ENCODE assay signal across 8 cellular contexts in the genomic region with DNA sequence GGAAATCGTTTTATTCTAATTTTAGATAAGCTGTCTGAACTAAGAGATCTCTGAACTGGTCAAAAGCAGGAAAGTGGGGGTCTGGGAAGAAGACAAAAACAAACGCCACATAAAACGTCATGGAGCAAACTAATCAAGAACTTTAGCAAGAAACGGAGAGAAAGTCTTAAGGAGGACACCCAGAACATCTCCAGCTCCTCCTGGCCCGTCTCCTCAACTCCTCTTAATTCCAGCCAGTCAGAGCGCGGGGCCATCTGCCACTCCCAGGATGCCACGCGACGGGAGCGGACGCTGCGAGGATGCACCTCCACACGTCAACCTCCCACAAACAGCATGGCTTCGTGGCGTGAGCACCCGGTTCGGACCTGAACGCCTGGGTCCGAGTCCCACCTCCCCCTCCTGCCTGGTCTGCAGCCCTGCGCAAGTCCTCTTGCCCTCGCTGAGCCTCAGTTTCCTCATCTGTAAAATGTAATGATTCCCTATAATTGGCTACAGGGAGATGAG. TPM values are rescaled to one million over a fixed set of nuclear protein-coding genes. Genes with fewer than 3 reads are reported as not detected.
A peak's percentile ranks its signal among the peaks of the same experiment; 100 is the strongest.
DNase-seq lines count a peak whose midpoint lies in the region; ATAC-seq and TF ChIP-seq lines count a peak whose summit lies in the region.

No MANE protein-coding gene starts in this region.

- H2AK5ac ChIP-seq in IMR-90 (ENCODE audit: low read depth, low read length) = peak overlapping the region; percentile 99

- BruUV-seq in IMR-90 (replicated peaks; lab: Mats Ljungman, UMichigan) = no TSS peak

- dilution Hi-C loops in IMR-90 (cut with HindIII; ENCODE audit: low sequenced_read_pairs, unreplicated experiment) = no loop called here

- H3K27ac Mint-ChIP-seq in activated T-cell treated with anti-CD3 and anti-CD28 coated beads, Interleukin-2, amount 50 U/mL, for 24 hours = peak overlapping the region; percentile 99

- H3K9ac ChIP-seq in IMR-90 (ENCODE audit: low read depth, low read length) (peak overlapping the region; percentile 81), mucosa of rectum (ENCODE audit: low read depth in 1 of 2, low read length in 2 of 2) (peak overlapping the region; percentile 87 to 95)

- H3K36me3 ChIP-seq in IMR-90 (ENCODE audit: control insufficient read depth, insufficient read depth, low read length) = peaks cover 6% of the 10 kb centered on the region; the same call in 1 of the 2 replicates
- no peaks in the 10 kb centered on the region for H3K36me3 ChIP-seq in esophagus (ENCODE audit: control insufficient read depth in 2 of 2, insufficient read depth in 2 of 2, low read length in 1 of 2)
- H3K36me3 ChIP-seq in mucosa of rectum (ENCODE audit: control insufficient read depth in 2 of 2, insufficient read depth in 2 of 2, low read length in 2 of 2) = peaks cover 0 to 7% of the 10 kb centered on the region in 2 donors

- peak overlapping the region; percentile 87 for H2BK5ac ChIP-seq in IMR-90 (ENCODE audit: low read depth, low read length, poor library complexity, severe bottlenecking)

- H4K20me1 ChIP-seq in IMR-90 (ENCODE audit: insufficient read depth, low read length) = peaks cover 60% of the 10 kb centered on the region

- H3K4ac ChIP-seq in IMR-90 (ENCODE audit: low read depth, low read length) = peak overlapping the region; percentile 96

- H3K9me3 Mint-ChIP-seq in activated T-cell treated with anti-CD3 and anti-CD28 coated beads, Interleukin-2, amount 50 U/mL, for 24 hours = no peaks in the 10 kb centered on the region

- H4K91ac ChIP-seq in IMR-90 (ENCODE audit: insufficient read depth, low read depth, low read length) = peak overlapping the region; percentile 86

- intact Hi-C loops in IMR-90 (cut with micrococcal nuclease) = loop anchor here (1.0 to 5.0 kb wide), 2 partner anchors 145 to 190 kb away; partner anchors contain the start of genes AVPI1 and PI4K2A

- peak; percentile 43 for ATAC-seq in GM19043 (IDR thresholded peaks at IDR 0.05; ENCODE audit: low read depth, unreplicated experiment)
- peak; percentile 38 for ATAC-seq in IMR-90 (ENCODE audit: low read depth)

- H3K18ac ChIP-seq in IMR-90 (ENCODE audit: low read depth, low read length) = peak overlapping the region; percentile 17; the same call in 1 of the 2 replicates

- H3K9me3 ChIP-seq in IMR-90 (ENCODE audit: control insufficient read depth, insufficient read depth, low read length) = no peaks in the 10 kb centered on the region
- no peaks in the 10 kb centered on the region for H3K9me3 ChIP-seq in esophagus (ENCODE audit: control insufficient read depth in 2 of 2, insufficient read depth in 1 of 2, low read depth in 1 of 2, low read length in 1 of 2)
- H3K9me3 ChIP-seq in mucosa of rectum (ENCODE audit: control insufficient read depth in 2 of 2, low read length in 2 of 2) = no peaks in the 10 kb centered on the region

- H3K4me3 Mint-ChIP-seq in activated T-cell treated with anti-CD3 and anti-CD28 coated beads, Interleukin-2, amount 50 U/mL, for 24 hours = peak overlapping the region; percentile 94

- peaks cover 22% of the 10 kb centered on the region for H3K9me1 ChIP-seq in IMR-90 (ENCODE audit: insufficient read depth, low read length)

- H3K14ac ChIP-seq in IMR-90 (replicated peaks; ENCODE audit: low read depth, low read length) = peak overlapping the region; percentile 93

- peaks cover 49% of the 10 kb centered on the region for H3K4me1 Mint-ChIP-seq in activated T-cell treated with anti-CD3 and anti-CD28 coated beads, Interleukin-2, amount 50 U/mL, for 24 hours (ENCODE audit: low read depth)

- peak overlapping the region; percentile 99 for H2AK9ac ChIP-seq in IMR-90 (replicated peaks; ENCODE audit: low read depth, low read length, poor library complexity)

- peaks cover 9% of the 10 kb centered on the region for H3K4me1 ChIP-seq in IMR-90 (ENCODE audit: control insufficient read depth, insufficient read depth, low read length)
- H3K4me1 ChIP-seq in esophagus (ENCODE audit: control insufficient read depth in 2 of 2, insufficient read depth in 2 of 2, low read length in 1 of 2) = peaks cover 0 to 6% of the 10 kb centered on the region in 2 donors
- H3K4me1 ChIP-seq in mucosa of rectum (ENCODE audit: control insufficient read depth in 2 of 2, insufficient read depth in 2 of 2, low read length in 2 of 2) = peaks cover 3 to 9% of the 10 kb centered on the region in 2 donors

- H4K8ac ChIP-seq in IMR-90 (ENCODE audit: low read depth in 2 of 2, low read length in 2 of 2) = peak overlapping the region; percentile 68 to 85

- POLR2A ChIA-PET in IMR-90 (lab: Charles Lee; ENCODE audit: unreplicated experiment) = interaction anchor here (0.6 to 1.0 kb wide), 3 partner anchors 24 to 55 kb away, joined by 3 to 6 read pairs (median 4); no protein-coding TSS in a partner anchor

- peak overlapping the region; percentile 22 for H4K5ac ChIP-seq in IMR-90 (ENCODE audit: low read depth, low read length)

- H2BK20ac ChIP-seq in IMR-90 (ENCODE audit: low read depth, low read length) = no peak overlapping the region

- peak; percentile 89 for TF ChIP-seq POLR2A in IMR-90 (IDR thresholded peaks at IDR 0.05; ENCODE audit: low read depth, low read length)

- WGBS in IMR-90 (ENCODE audit: extremely low coverage in 2 of 2, insufficient read length in 1 of 2), 2 experiments = 0% methylated on average over 2 of the region's 22 CpGs; no CpG with 5 or more reads in 1 of the 2 experiments
- 0% methylated on average over 22 of the region's 22 CpGs for WGBS in esophagus, 2 donors

- H3K4me2 ChIP-seq in IMR-90 (ENCODE audit: low read depth, low read length) = peak overlapping the region; percentile 90

- H3K23ac ChIP-seq in IMR-90 (ENCODE audit: low read depth, low read length) = peak overlapping the region; percentile 96

- H3K4me3 ChIP-seq in IMR-90 (ENCODE audit: insufficient read depth, low read depth, low read length) = peak overlapping the region; percentile 79
- H3K4me3 ChIP-seq in esophagus (ENCODE audit: low read depth in 1 of 2, low read length in 2 of 2) = peak overlapping the region; percentile 74 to 84
- H3K4me3 ChIP-seq in mucosa of rectum (ENCODE audit: low read length in 2 of 2) = peak overlapping the region; percentile 97 to 99

- peaks cover 24% of the 10 kb centered on the region for H3K27me3 Mint-ChIP-seq in activated T-cell treated with anti-CD3 and anti-CD28 coated beads, Interleukin-2, amount 50 U/mL, for 24 hours

- peak overlapping the region; percentile 76 for H3K27ac ChIP-seq in IMR-90 (ENCODE audit: insufficient read depth, low read length)
- peak overlapping the region; percentile 86 to 92 for H3K27ac ChIP-seq in esophagus (ENCODE audit: low read depth in 2 of 2, low read length in 1 of 2)
- H3K27ac ChIP-seq in mucosa of rectum (ENCODE audit: low read depth in 2 of 2, low read length in 2 of 2) = peak overlapping the region; percentile 90

- in situ Hi-C loops in IMR-90 (cut with MboI; ENCODE audit: low sequenced_read_pairs) = no loop called here

- H2BK120ac ChIP-seq in IMR-90 (ENCODE audit: low read depth, low read length) = peak overlapping the region; percentile 39; the same call in 1 of the 2 replicates

- H3K79me1 ChIP-seq in IMR-90 (ENCODE audit: low read depth in 1 of 2, low read length in 2 of 2) = peaks cover 28 to 73% of the 10 kb centered on the region in 2 experiments

- DNase-seq in AG08396 (ENCODE audit: low spot score) (peak; percentile 87), IMR-90 (peak; percentile 74)
- peak; percentile 82 for DNase-seq in activated T-cell treated with anti-CD3 and anti-CD28 coated beads, Interleukin-2, amount 50 U/mL, for 24 hours
- peak; percentile 59 for DNase-seq in stimulated activated CD8-positive, alpha-beta memory T cell treated with anti-CD3 and anti-CD28 coated beads, Interleukin-7, amount 100 ng/mL, for 24 hours (ENCODE audit: low read depth)

- peak; percentile 5; the same call in 1 of the 2 replicates for TF ChIP-seq RAD21 in IMR-90 (IDR thresholded peaks at IDR 0.05; ENCODE audit: low read length)

- no peak for TF ChIP-seq CTCF in IMR-90 (conservative IDR thresholded peaks at IDR 0.05; ENCODE audit: low read depth, low read length)

- H2AFZ ChIP-seq in IMR-90 (replicated peaks; ENCODE audit: low read length, poor library complexity) = peak overlapping the region; percentile 95

- no peaks in the 10 kb centered on the region for H3K27me3 ChIP-seq in IMR-90 (ENCODE audit: control insufficient read depth, insufficient read depth, low read length)
- no peaks in the 10 kb centered on the region for H3K27me3 ChIP-seq in esophagus (ENCODE audit: control insufficient read depth in 1 of 2, insufficient read depth in 2 of 2, low read length in 2 of 2)
- H3K27me3 ChIP-seq in mucosa of rectum (ENCODE audit: control insufficient read depth in 2 of 2, insufficient read depth in 2 of 2, low read length in 2 of 2) = peaks cover 0 to 12% of the 10 kb centered on the region in 2 donors

- H3K56ac ChIP-seq in IMR-90 (ENCODE audit: extremely low read depth, insufficient read depth, low read length) = peak overlapping the region; percentile 92

- H3K36me3 Mint-ChIP-seq in activated T-cell treated with anti-CD3 and anti-CD28 coated beads, Interleukin-2, amount 50 U/mL, for 24 hours (ENCODE audit: low read depth) = peaks cover 52% of the 10 kb centered on the region

- CTCF ChIA-PET in IMR-90 (lab: Yijun Ruan, JAX) = interaction anchor here (0.6 kb wide), 1 partner anchor 19 kb away, joined by 3 read pairs; no protein-coding TSS in a partner anchor

- H2BK15ac ChIP-seq in IMR-90 (ENCODE audit: low read depth, low read length) = peak overlapping the region; percentile 46; the same call in 1 of the 3 replicates

RNA-seq across cellular contexts. Expression of gene MMS19, which starts 0.6 kb away (rescaled TPM):
- total RNA-seq in IMR-90 (2012; rRNA removed) = 55.3 and 70.1 TPM in 2 replicates
- polyA plus RNA-seq in IMR-90 (2012; rRNA removed) (72.7 TPM in 2 replicates), esophagus (10 to 100 TPM; 37.8 to 45.1 TPM)
- 36.0 and 61.2 TPM in 2 replicates for polyA plus RNA-seq in IMR-90 (2012; cell fraction: cytosol; rRNA removed)
- polyA plus RNA-seq in IMR-90 (2012; cell fraction: nucleus; rRNA removed; ENCODE audit: low replicate concordance) = 186 and 281 TPM in 2 replicates
- 110 TPM for polyA plus RNA-seq in PFSK-1 (2012; ENCODE audit: insufficient read length, low read depth)

RNA-seq across cellular contexts. Expression of gene UBTD1, which starts 1.1 kb away (rescaled TPM):
- 21.9 TPM in 2 replicates for total RNA-seq in IMR-90 (2012; rRNA removed)
- polyA plus RNA-seq in IMR-90 (2012; rRNA removed) (44.9 and 57.5 TPM in 2 replicates), esophagus (1 to 10 TPM; 5.8 to 6.7 TPM)
- polyA plus RNA-seq in IMR-90 (2012; cell fraction: cytosol; rRNA removed) = 57.1 and 67.3 TPM in 2 replicates
- polyA plus RNA-seq in IMR-90 (2012; cell fraction: nucleus; rRNA removed; ENCODE audit: low replicate concordance) = 17.2 and 37.0 TPM in 2 replicates
- polyA plus RNA-seq in PFSK-1 (2012; ENCODE audit: insufficient read length, low read depth) = 33.0 TPM

RNA-seq across cellular contexts. Expression of gene ZDHHC16, which starts 51.6 kb away (rescaled TPM):
- total RNA-seq in IMR-90 (2012; rRNA removed) = 51.7 and 64.0 TPM in 2 replicates
- polyA plus RNA-seq in IMR-90 (2012; rRNA removed) = 54.7 and 57.9 TPM in 2 replicates
- polyA plus RNA-seq in IMR-90 (2012; cell fraction: cytosol; rRNA removed) = 66.8 and 68.0 TPM in 2 replicates
- polyA plus RNA-seq in IMR-90 (2012; cell fraction: nucleus; rRNA removed; ENCODE audit: low replicate concordance) = 71.0 and 71.9 TPM in 2 replicates
- polyA plus RNA-seq in PFSK-1 (2012; ENCODE audit: insufficient read length, low read depth) = 35.3 TPM
- polyA plus RNA-seq in esophagus = 10 to 100 TPM; 18.1 to 20.5 TPM

RNA-seq across cellular contexts. Expression of gene EXOSC1, which starts 51.8 kb away (rescaled TPM):
- 47.2 and 51.6 TPM in 2 replicates for total RNA-seq in IMR-90 (2012; rRNA removed)
- polyA plus RNA-seq in IMR-90 (2012; rRNA removed) = 48.8 and 49.7 TPM in 2 replicates
- polyA plus RNA-seq in IMR-90 (2012; cell fraction: cytosol; rRNA removed) = 30.9 and 51.0 TPM in 2 replicates
- 14.5 and 25.7 TPM in 2 replicates for polyA plus RNA-seq in IMR-90 (2012; cell fraction: nucleus; rRNA removed; ENCODE audit: low replicate concordance)
- 70.3 TPM for polyA plus RNA-seq in PFSK-1 (2012; ENCODE audit: insufficient read length, low read depth)
- polyA plus RNA-seq in esophagus = 10 to 100 TPM; 28.8 to 32.4 TPM

Comparison
In these comparisons a context has a peak if more than half of its experiments do, and no peak if none do; other contexts are left out.
1. Peak in every context shown above with its lines: DNase-seq, ATAC-seq, H3K4me3 ChIP-seq and H3K27ac ChIP-seq.